In the genomic region with DNA sequence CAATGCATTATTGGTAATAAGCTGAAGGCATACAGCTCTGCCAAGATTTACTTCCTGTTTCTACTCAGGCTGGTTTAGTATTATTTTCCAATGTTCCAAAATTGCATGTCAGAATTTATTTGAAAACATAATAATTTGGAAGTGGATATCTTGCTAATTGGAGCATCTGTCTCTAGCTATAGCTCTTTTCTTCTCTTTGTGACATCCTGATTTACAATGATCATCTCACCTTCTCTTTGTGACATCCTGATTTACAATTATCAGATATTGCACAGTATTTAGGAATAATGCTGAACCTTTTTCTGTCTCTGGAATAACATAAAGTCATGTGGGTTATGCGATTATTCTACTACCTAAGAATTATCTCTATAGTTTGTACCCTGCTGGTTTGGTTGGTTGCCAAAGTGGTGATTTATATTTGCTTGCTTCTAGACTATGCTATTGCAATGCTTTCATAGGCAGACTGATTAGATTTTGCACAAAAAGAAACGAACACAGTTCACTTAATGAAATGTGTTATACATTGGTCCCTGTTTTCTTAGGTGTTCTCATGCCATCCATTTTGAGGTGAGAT, we compare ENCODE assay signal across 19 cellular contexts. TPM values are rescaled to one million over a fixed set of nuclear protein-coding genes. Genes with fewer than 3 reads are reported as not detected.
"Had no signal": no experiment of that assay in that cellular context is flagged by ENCODE, and none has a peak within 500 bp of the region (broad histone marks: within the 10 kb centered on the region; RNA-seq: fewer than 3 reads in every experiment).

No MANE protein-coding gene starts in this region.

- H3K36me3 ChIP-seq: cardiac muscle cell, lower lobe of right lung, thoracic aorta, upper lobe of right lung had no signal

- H3K27ac ChIP-seq: cardiac muscle cell, hepatocyte, lower lobe of right lung, thoracic aorta, upper lobe of right lung had no signal

- DNase-seq: activated CD4-positive, alpha-beta T cell treated with anti-CD3 and anti-CD28 coated beads, Interleukin-2, amount 10 ng/mL, durations not matched to agents 24 days and 14 days; activated CD4-positive, CD25-positive, alpha-beta regulatory T cell; activated CD8-positive, alpha-beta T cell treated with anti-CD3 and anti-CD28 coated beads for 36 hours; activated naive CD4-positive, alpha-beta T cell treated with anti-CD3 and anti-CD28 coated beads for 36 hours; activated naive CD8-positive, alpha-beta T cell treated with anti-CD3 and anti-CD28 coated beads, Interleukin-2, amount 50 U/mL, for 24 hours; activated T-cell treated with anti-CD3 and anti-CD28 coated beads, Interleukin-2, amount 50 U/mL, for 24 hours; dermis blood vessel endothelial cell; effector memory CD4-positive, alpha-beta T cell; islet precursor cell; lower lobe of right lung; nucleus accumbens; stimulated activated CD4-positive, alpha-beta T cell treated with anti-CD3 and anti-CD28 coated beads, Interleukin-4, amount 100 ng/mL, for 4 hours; T1000; upper lobe of right lung had no signal

- H3K4me3 ChIP-seq: cardiac muscle cell, hepatocyte, lower lobe of right lung, thoracic aorta, upper lobe of right lung had no signal

- H3K9me3 ChIP-seq: lower lobe of right lung, thoracic aorta, upper lobe of right lung had no signal

- H3K27me3 ChIP-seq: cardiac muscle cell, hepatocyte, upper lobe of right lung had no signal

RNA-seq across cellular contexts. Expression of a gene that starts 44.3 kb away (rescaled TPM):
- total RNA-seq: activated CD4-positive, alpha-beta T cell treated with anti-CD3 and anti-CD28 coated beads, Interleukin-2, amount 10 ng/mL, durations not matched to agents 24 days and 14 days; activated CD8-positive, alpha-beta T cell treated with anti-CD3 and anti-CD28 coated beads for 36 hours; activated naive CD4-positive, alpha-beta T cell treated with anti-CD3 and anti-CD28 coated beads for 36 hours; dermis blood vessel endothelial cell; natural killer cell treated with Interleukin-12 subunit alpha and Interleukin-12 subunit beta and Interleukin-15 and Interleukin-18, amount 100 ng/mL, for 72 hours; sciatic nerve; upper lobe of right lung had no signal
